ENCODE assay signal across 8 cellular contexts in genomic region chr18:35973650-35974049, GRCh38.
DNase-seq lines count a peak whose midpoint lies in the region; ATAC-seq and TF ChIP-seq lines count a peak whose summit lies in the region.

No MANE protein-coding gene starts in this region.

- intact Hi-C loops in CD14-positive monocyte (cut with micrococcal nuclease) = loop anchor here (2.0 to 10.0 kb wide), 5 partner anchors 91 to 729 kb away; partner anchors contain the start of genes RPRD1A (in 2 of the 2), ELP2 (in 1 of the 2), SLC39A6 (in 1 of the 2) and ZNF397 (in 1 of the 2)

- TF ChIP-seq CTCF in CD14-positive monocyte (IDR thresholded peaks at IDR 0.05) (no peak), LNCaP clone FGC (IDR thresholded peaks at IDR 0.05; ENCODE audit: control insufficient read depth, extremely low read depth, insufficient read depth) (no peak), chondrocyte (IDR thresholded peaks at IDR 0.05) (no peak), nephron (IDR thresholded peaks at IDR 0.05; ENCODE audit: unreplicated experiment in 3 of 3) (no peak)

- H3K4me1 Mint-ChIP-seq in CD14-positive monocyte (peaks cover 35% of the 10 kb centered on the region), chondrocyte (ENCODE audit: low read depth) (peaks cover 30% of the 10 kb centered on the region), nephron (peaks cover 20% of the 10 kb centered on the region)

- peak overlapping the region in 5 of 7 donors; percentile 12 to 97 (median 51) for H3K27ac Mint-ChIP-seq in CD14-positive monocyte
- H3K27ac Mint-ChIP-seq in chondrocyte (ENCODE audit: unreplicated experiment) = peak overlapping the region; percentile 92
- peak overlapping the region; percentile 43 to 81 (median 55) for H3K27ac Mint-ChIP-seq in nephron

- H3K36me3 Mint-ChIP-seq in CD14-positive monocyte (peaks cover 39 to 41% of the 10 kb centered on the region in 2 donors), chondrocyte (ENCODE audit: low read depth) (peaks cover 26% of the 10 kb centered on the region), nephron (ENCODE audit: low read depth) (peaks cover 35% of the 10 kb centered on the region)

- H3K4me3 ChIP-seq in LNCaP clone FGC (ENCODE audit: low read depth, low read length) = peak overlapping the region; percentile 66

- DNase-seq in CD14-positive monocyte (ENCODE audit: low spot score) (no peak), LNCaP clone FGC (ENCODE audit: low read depth) (no peak), chondrocyte (ENCODE audit: low spot score) (no peak), NCI-H2029 (lab: John Stamatoyannopoulos, UW) (no peak), NCI-H128 (lab: John Stamatoyannopoulos, UW; ENCODE audit: unreplicated experiment) (no peak), erythroblast (lab: John Stamatoyannopoulos, UW) (no peak)

- H3K27me3 Mint-ChIP-seq in CD14-positive monocyte (ENCODE audit: low read depth in 3 of 3) = no peaks in the 10 kb centered on the region
- H3K27me3 Mint-ChIP-seq in chondrocyte (ENCODE audit: low read depth) = no peaks in the 10 kb centered on the region
- H3K27me3 Mint-ChIP-seq in nephron (ENCODE audit: low read depth) = no peaks in the 10 kb centered on the region

- H3K9me3 Mint-ChIP-seq in CD14-positive monocyte (no peaks in the 10 kb centered on the region), chondrocyte (ENCODE audit: low read depth) (no peaks in the 10 kb centered on the region), nephron (no peaks in the 10 kb centered on the region)

- ATAC-seq in HG03521 (IDR thresholded peaks at IDR 0.05; ENCODE audit: unreplicated experiment) = no peak

- peak overlapping the region; percentile 1 to 99 for H3K4me3 Mint-ChIP-seq in CD14-positive monocyte
- peak overlapping the region; percentile 96 for H3K4me3 Mint-ChIP-seq in chondrocyte (ENCODE audit: unreplicated experiment)
- H3K4me3 Mint-ChIP-seq in nephron = peak overlapping the region; percentile 91 to 97 (median 94)

- TF ChIP-seq POLR2A in erythroblast (IDR thresholded peaks at IDR 0.05; ENCODE audit: low read length) = no peak
